In genomic region chr17:15301845-15302244, GRCh38 we compare ENCODE assay signal across 21 cellular contexts. TPM values are rescaled to one million over a fixed set of nuclear protein-coding genes. Genes with fewer than 3 reads are reported as not detected.
DNase-seq lines count a peak whose midpoint lies in the region; ATAC-seq and TF ChIP-seq lines count a peak whose summit lies in the region.
"Had no signal": no experiment of that assay in that cellular context is flagged by ENCODE, and none has a peak within 500 bp of the region (broad histone marks: within the 10 kb centered on the region; RNA-seq: fewer than 3 reads in every experiment).

No MANE protein-coding gene starts in this region.

- TF ChIP-seq CTCF in psoas muscle (IDR thresholded peaks at IDR 0.05) (no peak), smooth muscle cell (IDR thresholded peaks at IDR 0.05; ENCODE audit: borderline replicate concordance, insufficient read depth, poor library complexity, severe bottlenecking) (no peak), nephron progenitor cell (IDR thresholded peaks at IDR 0.05) (no peak)

- no peaks in the 10 kb centered on the region for H3K9me3 ChIP-seq in psoas muscle
- H3K9me3 ChIP-seq in smooth muscle cell (replicated peaks; ENCODE audit: low read depth), result no peaks in the 10 kb centered on the region
- H3K9me3 ChIP-seq: BE2C, BLaER1 had no signal

- H3K27ac ChIP-seq in psoas muscle, result no peak overlapping the region
- H3K27ac ChIP-seq in smooth muscle cell (ENCODE audit: low read depth), result no peak overlapping the region
- H3K27ac ChIP-seq: BLaER1 had no signal

- no peaks in the 10 kb centered on the region for H3K4me1 Mint-ChIP-seq in nephron progenitor cell
- H3K4me1 Mint-ChIP-seq: CD14-positive monocyte; CD4-positive, alpha-beta memory T cell; CD8-positive, alpha-beta memory T cell had no signal

- intact Hi-C loops in psoas muscle (cut with DNase I), result no loop called here

- WGBS in psoas muscle, 3 donors, result 52 to 69% (median 52%) methylated on average over 6 of the region's 6 CpGs
- WGBS in smooth muscle cell (ENCODE audit: low lambda C conversion rate), result 89% methylated on average over 6 of the region's 6 CpGs

- no peaks in the 10 kb centered on the region for H3K4me1 ChIP-seq in psoas muscle
- no peaks in the 10 kb centered on the region for H3K4me1 ChIP-seq in smooth muscle cell (ENCODE audit: low read depth)
- H3K4me1 ChIP-seq: BE2C, BLaER1 had no signal

- H3K79me2 ChIP-seq in smooth muscle cell (ENCODE audit: low read depth), result no peaks in the 10 kb centered on the region

- H3K36me3 Mint-ChIP-seq in nephron progenitor cell (ENCODE audit: low read depth), result no peaks in the 10 kb centered on the region
- H3K36me3 Mint-ChIP-seq: CD14-positive monocyte; CD4-positive, alpha-beta memory T cell; CD4-positive, CD25-positive, alpha-beta regulatory T cell; CD8-positive, alpha-beta memory T cell had no signal

- DNase-seq in myocyte (ENCODE audit: low read depth) (peak; percentile 48), psoas muscle (no peak), smooth muscle cell (lab: John Stamatoyannopoulos, UW; ENCODE audit: unreplicated experiment) (no peak), inferior parietal cortex (ENCODE audit: extremely low spot score) (no peak), nephron progenitor cell (no peak)
- DNase-seq in stimulated activated CD4-positive, alpha-beta T cell treated with anti-CD3 and anti-CD28 coated beads, Interleukin-2, amount 100 ng/mL, for 24 hours, result no peak
- DNase-seq: 8988T; ACHN; BE2C; C1 segment of cervical spinal cord; CD4-positive, alpha-beta memory T cell; CD4-positive, CD25-positive, alpha-beta regulatory T cell; CD8-positive, alpha-beta memory T cell; COR-L47; DMS 273 treated with DMSO at 0.1 percent for 48 hours; DMS153; DMS79 treated with DMSO at 0.1 percent for 48 hours; GF-D8 had no signal

- H3K9ac ChIP-seq in smooth muscle cell (ENCODE audit: low read depth), result no peak overlapping the region
- H3K9ac ChIP-seq: BLaER1 had no signal

- no peaks in the 10 kb centered on the region for H3K27me3 ChIP-seq in psoas muscle (ENCODE audit: insufficient read depth in 3 of 3, low read length in 2 of 3)
- H3K27me3 ChIP-seq in smooth muscle cell (ENCODE audit: low read depth), result no peaks in the 10 kb centered on the region
- H3K27me3 ChIP-seq: BE2C, BLaER1 had no signal

- peak overlapping the region; percentile 49 for H2AFZ ChIP-seq in smooth muscle cell (ENCODE audit: low read depth)

- H3K27ac Mint-ChIP-seq in nephron progenitor cell, result no peak overlapping the region
- H3K27ac Mint-ChIP-seq: CD14-positive monocyte; CD4-positive, CD25-positive, alpha-beta regulatory T cell; CD8-positive, alpha-beta memory T cell had no signal

- H3K9me3 Mint-ChIP-seq in nephron progenitor cell, result no peaks in the 10 kb centered on the region
- H3K9me3 Mint-ChIP-seq: CD4-positive, alpha-beta memory T cell had no signal

- peaks cover under 1% of the 10 kb centered on the region for H3K27me3 Mint-ChIP-seq in nephron progenitor cell (ENCODE audit: low read depth, poor library complexity)

- H3K36me3 ChIP-seq in psoas muscle (ENCODE audit: insufficient read depth in 1 of 2, low read depth in 1 of 2) (no peaks in the 10 kb centered on the region), smooth muscle cell (ENCODE audit: low read depth) (no peaks in the 10 kb centered on the region)
- H3K36me3 ChIP-seq: BE2C, BLaER1 had no signal

- H3K4me3 Mint-ChIP-seq in nephron progenitor cell, result no peak overlapping the region
- H3K4me3 Mint-ChIP-seq: CD14-positive monocyte; CD4-positive, alpha-beta memory T cell; CD4-positive, CD25-positive, alpha-beta regulatory T cell; CD8-positive, alpha-beta memory T cell had no signal

- H3K4me2 ChIP-seq in smooth muscle cell, result no peak overlapping the region
- H3K4me2 ChIP-seq: BLaER1 had no signal

- H3K4me3 ChIP-seq in psoas muscle (no peak overlapping the region), smooth muscle cell (no peak overlapping the region)
- H3K4me3 ChIP-seq: BLaER1 had no signal

- H3F3A ChIP-seq in smooth muscle cell (ENCODE audit: low read depth), result no peaks in the 10 kb centered on the region

- H4K20me1 ChIP-seq in smooth muscle cell (ENCODE audit: low read depth), result no peaks in the 10 kb centered on the region
- H4K20me1 ChIP-seq: BLaER1 had no signal

- ATAC-seq in psoas muscle, result peak in 3 of 4 donors; percentile 55 to 64 (median 59)

RNA-seq across cellular contexts. Expression of gene PMP22, which starts 36.7 kb away (rescaled TPM):
- total RNA-seq in myocyte (31.3 and 32.8 TPM in 2 replicates), psoas muscle (100 to 1,000 TPM in 2 of 4 donors, 10 to 100 TPM in 2; 39.3 to 317 (median 143) TPM), smooth muscle cell (39.6 and 51.5 TPM in 2 replicates)
- 81.6 TPM for polyA plus RNA-seq in myocyte (2012)
- polyA plus RNA-seq in psoas muscle (100 to 1,000 TPM in 2 of 3 donors, 10 to 100 TPM in 1; 50.4 to 269 (median 195) TPM), smooth muscle cell (59.9 and 69.5 TPM in 2 replicates)
- total RNA-seq: A673; CD4-positive, CD25-positive, alpha-beta regulatory T cell had no signal
- polyA plus RNA-seq: CD4-positive, alpha-beta memory T cell; CD4-positive, CD25-positive, alpha-beta regulatory T cell; CD8-positive, alpha-beta memory T cell had no signal

RNA-seq across cellular contexts. Expression of gene TEKT3, which starts 39.6 kb away (rescaled TPM):
- total RNA-seq in myocyte (not detected in 2 replicates), psoas muscle (under 1 TPM in 2 of 4 donors, not detected in 2; 0.64 to 0.97 TPM), smooth muscle cell (0.09 TPM in 1 of 2 replicates, not detected in the other)
- polyA plus RNA-seq in myocyte (2012), result 0.68 TPM
- polyA plus RNA-seq in psoas muscle (under 1 TPM in 2 of 3 donors, not detected in 1; 0.05 to 0.13 TPM), smooth muscle cell (0.76 and 1.00 TPM in 2 replicates)
- total RNA-seq: A673; CD8-positive, alpha-beta memory T cell had no signal
- polyA plus RNA-seq: CD14-positive monocyte; CD4-positive, alpha-beta memory T cell; CD8-positive, alpha-beta memory T cell had no signal
